In genomic region chr1:231334079-231334666, GRCh38 we compare ENCODE assay signal across 8 cellular contexts. TPM values are rescaled to one million over a fixed set of nuclear protein-coding genes. Genes with fewer than 3 reads are reported as not detected.
DNase-seq lines count a peak whose midpoint lies in the region; TF ChIP-seq lines count a peak whose summit lies in the region.

No MANE protein-coding gene starts in this region.

- peaks cover 13% of the 10 kb centered on the region for H3K4me1 ChIP-seq in ovary (ENCODE audit: insufficient read depth)

- H3K36me3 ChIP-seq in ovary: no peaks in the 10 kb centered on the region

- in situ Hi-C loops in GM13977 (cut with MboI; ENCODE audit: low pct_unique_long_range_greater_than_20kb, low sequenced_read_pairs, unreplicated experiment): no loop called here

- DNase-seq in GM13977 (ENCODE audit: low spot score) (peak; percentile 44), HL-60 (ENCODE audit: low read depth in 1 of 2, low spot score in 1 of 2) (no peak), choroid plexus epithelial cell (ENCODE audit: low read depth) (no peak), ovary (no peak), posterior vena cava (ENCODE audit: low spot score) (no peak), SIG-M5 treated with dmso at 0.1 percent for 504 hours (lab: John Stamatoyannopoulos, UW; ENCODE audit: unreplicated experiment) (no peak), LoVo (ENCODE audit: low spot score) (no peak)
- no peak for DNase-seq in stimulated activated naive CD4-positive, alpha-beta T cell (lab: John Stamatoyannopoulos, UW)

- H3K9me3 ChIP-seq in ovary: no peaks in the 10 kb centered on the region

- H3K4me3 ChIP-seq in HL-60 (replicated peaks; ENCODE audit: insufficient read depth, low read length) (peak overlapping the region; percentile 8), choroid plexus epithelial cell (ENCODE audit: low read depth, low read length) (peak overlapping the region; percentile 36), ovary (peak overlapping the region; percentile 0)

- 46 to 70% (median 50%) methylated on average over 1 of the region's 1 CpG for WGBS in ovary, 3 donors

- H3K27ac ChIP-seq in HL-60 (replicated peaks) (no peak overlapping the region), ovary (no peak overlapping the region)

- H3K27me3 ChIP-seq in HL-60 (ENCODE audit: insufficient read depth, poor library complexity, severe bottlenecking) (no peaks in the 10 kb centered on the region), ovary (no peaks in the 10 kb centered on the region)

- TF ChIP-seq POLR2A in ovary (IDR thresholded peaks at IDR 0.05): no peak

- no peak for TF ChIP-seq CTCF in GM13977 (IDR thresholded peaks at IDR 0.05; ENCODE audit: extremely low read depth, insufficient read depth, missing control alignments)
- no peak for TF ChIP-seq CTCF in HL-60 (IDR thresholded peaks at IDR 0.05; ENCODE audit: insufficient read depth, low read length)
- no peak for TF ChIP-seq CTCF in choroid plexus epithelial cell (conservative IDR thresholded peaks at IDR 0.05; ENCODE audit: low read depth, low read length)
- no peak for TF ChIP-seq CTCF in ovary (IDR thresholded peaks at IDR 0.05)

- no peak for TF ChIP-seq EP300 in ovary (IDR thresholded peaks at IDR 0.05)

- intact Hi-C loops in ovary (cut with DNase I): no loop called here
- intact Hi-C loops in posterior vena cava (cut with DNase I): no loop called here

RNA-seq across cellular contexts. Expression of gene EXOC8, which starts 3.5 kb away (rescaled TPM):
- total RNA-seq in ovary: 10 to 100 TPM; 11.0 to 15.5 (median 14.6) TPM
- 1 to 10 TPM; 5.2 to 7.6 TPM for polyA plus RNA-seq in ovary
- total RNA-seq in posterior vena cava: 10 to 100 TPM; 12.5 to 15.7 TPM

RNA-seq across cellular contexts. Expression of gene SPRTN, which starts 3.9 kb away (rescaled TPM):
- 10 to 100 TPM in 1 of 7 donors, 1 to 10 TPM in 6; 7.3 to 11.7 (median 8.7) TPM for total RNA-seq in ovary
- 1 to 10 TPM; 3.9 to 4.8 TPM for polyA plus RNA-seq in ovary
- total RNA-seq in posterior vena cava: 1 to 10 TPM; 6.0 to 9.6 TPM
